ENCODE assay signal across 19 cellular contexts in the genomic region with DNA sequence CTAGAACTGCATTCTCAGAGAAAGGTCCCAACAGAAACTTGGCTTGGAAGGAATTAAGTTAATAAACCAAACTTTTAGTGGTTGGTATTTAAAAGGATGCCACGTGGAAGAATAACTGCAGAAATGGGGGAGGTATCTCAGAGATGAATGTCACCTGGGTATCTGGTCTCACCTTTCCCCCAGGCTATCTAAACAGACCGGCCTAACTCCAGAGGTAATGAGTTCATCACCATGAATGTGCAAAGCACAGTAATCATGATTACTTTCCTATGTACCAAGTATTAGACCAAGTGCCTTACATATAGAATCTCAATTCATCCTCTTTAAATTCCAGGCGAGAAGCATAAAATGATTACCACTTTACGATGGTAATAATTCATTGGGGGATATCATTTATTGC.
A peak's percentile ranks its signal among the peaks of the same experiment; 100 is the strongest.
DNase-seq lines count a peak whose midpoint lies in the region; ATAC-seq, FAIRE-seq and TF ChIP-seq lines count a peak whose summit lies in the region.
"Had no signal": no experiment of that assay in that cellular context is flagged by ENCODE, and none has a peak within 500 bp of the region (broad histone marks: within the 10 kb centered on the region; RNA-seq: fewer than 3 reads in every experiment).

No MANE protein-coding gene starts in this region.

- H3K27ac ChIP-seq in RWPE2 (ENCODE audit: poor library complexity, severe bottlenecking) (peak overlapping the region; percentile 89), endothelial cell of umbilical vein (ENCODE audit: insufficient read depth, low read depth, low read length) (peak overlapping the region; percentile 84)
- H3K27ac ChIP-seq: A549, PC-9 had no signal

- H3K9ac ChIP-seq in endothelial cell of umbilical vein (replicated peaks; ENCODE audit: extremely low read depth, insufficient read depth, low read length) = no peak overlapping the region

- peak; percentile 28; the same call in 2 of the 3 replicates for ATAC-seq in RWPE2 (ENCODE audit: low read depth)
- ATAC-seq: A549, HCT116 had no signal

- no peak overlapping the region for H3K4me3 ChIP-seq in RWPE2 (ENCODE audit: severe bottlenecking)
- no peak overlapping the region for H3K4me3 ChIP-seq in endothelial cell of umbilical vein (replicated peaks in 1 of 3; ENCODE audit: insufficient read depth in 1 of 3, low read depth in 1 of 3, low read length in 3 of 3)
- H3K4me3 ChIP-seq: A549, PC-9 had no signal

- POLR2A ChIA-PET in endothelial cell of umbilical vein (lab: Charles Lee) = interaction anchor here (1.4 kb wide), 1 partner anchor 28 kb away, joined by 5 read pairs; no protein-coding TSS in a partner anchor

- H3K79me2 ChIP-seq in endothelial cell of umbilical vein (ENCODE audit: control insufficient read depth, insufficient read depth, low read length) = no peaks in the 10 kb centered on the region

- peak overlapping the region; percentile 79 for H3K27ac Mint-ChIP-seq in HFFc6
- peak overlapping the region; percentile 49 to 91 (median 84) for H3K27ac Mint-ChIP-seq in nephron

- H2AFZ ChIP-seq in endothelial cell of umbilical vein (ENCODE audit: low read depth, low read length) = no peak overlapping the region
- H2AFZ ChIP-seq: PC-9 had no signal

- DNase-seq in HFFc6 = no peak
- DNase-seq in RWPE2 (ENCODE audit: low spot score) = no peak
- DNase-seq in endothelial cell of umbilical vein (ENCODE audit: low read depth, low spot score) = peak; percentile 16
- no peak for DNase-seq in cerebellum (ENCODE audit: low spot score)
- DNase-seq in effector CD8-positive, alpha-beta T cell (lab: John Stamatoyannopoulos, UW) = no peak
- no peak for DNase-seq in NCI-H446 treated with DMSO at 0.1 percent for 48 hours (lab: John Stamatoyannopoulos, UW)
- no peak for DNase-seq in GM12892 (ENCODE audit: insufficient read length)
- DNase-seq: C1 segment of cervical spinal cord, DMS79 treated with DMSO at 0.1 percent for 48 hours, KG1, NCI-H1436, NCI-H2081 treated with DMSO at 0.1 percent for 48 hours, NCI-H510A treated with DMSO at 0.1 percent for 48 hours, NCI-H82, PC-9, Right ventricle myocardium superior had no signal

- intact Hi-C loops in endothelial cell of umbilical vein (cut with micrococcal nuclease) = loop anchor here (5.0 kb wide), 1 partner anchor 573 kb away; no protein-coding TSS in a partner anchor

- no peaks in the 10 kb centered on the region for H4K20me1 ChIP-seq in endothelial cell of umbilical vein (replicated peaks; ENCODE audit: control insufficient read depth, extremely low read depth, insufficient read depth, low read length)

- no peak overlapping the region for H3K4me2 ChIP-seq in endothelial cell of umbilical vein (ENCODE audit: insufficient read depth, low read length)
- H3K4me2 ChIP-seq: PC-9 had no signal

- H3K4me1 Mint-ChIP-seq in HFFc6 (ENCODE audit: low read depth) (peaks cover 97% of the 10 kb centered on the region), nephron (peaks cover 60% of the 10 kb centered on the region)

- CTCF ChIA-PET in endothelial cell of umbilical vein (lab: Charles Lee) = interaction anchor here (1.0 to 2.6 kb wide), 3 partner anchors 27 to 206 kb away, joined by 4 to 10 read pairs (median 9); no protein-coding TSS in a partner anchor

- TF ChIP-seq CTCF in HFFc6 (IDR thresholded peaks at IDR 0.05) (no peak), RWPE2 (IDR thresholded peaks at IDR 0.05; ENCODE audit: poor library complexity, severe bottlenecking) (no peak), endothelial cell of umbilical vein (IDR thresholded peaks at IDR 0.05; ENCODE audit: extremely low read depth in 1 of 2, insufficient read depth in 1 of 2, low read depth in 1 of 2, low read length in 2 of 2) (no peak), nephron (IDR thresholded peaks at IDR 0.05; ENCODE audit: unreplicated experiment in 3 of 3) (no peak)

- no peaks in the 10 kb centered on the region for H3K9me1 ChIP-seq in endothelial cell of umbilical vein (replicated peaks; ENCODE audit: control insufficient read depth, extremely low read depth, insufficient read depth, low read length)

- TF ChIP-seq POLR2A in endothelial cell of umbilical vein (IDR thresholded peaks at IDR 0.05; ENCODE audit: low read depth, low read length) (no peak), GM12892 (IDR thresholded peaks at IDR 0.05; ENCODE audit: low read depth, low read length) (no peak)

- no TSS peak for BruUV-seq in endothelial cell of umbilical vein (replicated peaks; lab: Mats Ljungman, UMichigan)

- H3K36me3 ChIP-seq in RWPE2 (ENCODE audit: low read depth) (no peaks in the 10 kb centered on the region), endothelial cell of umbilical vein (ENCODE audit: control insufficient read depth in 2 of 2, extremely low read depth in 1 of 2, insufficient read depth in 2 of 2, low read length in 2 of 2) (no peaks in the 10 kb centered on the region)

- H3K9me3 Mint-ChIP-seq in HFFc6 = no peaks in the 10 kb centered on the region
- peaks cover 16% of the 10 kb centered on the region for H3K9me3 Mint-ChIP-seq in nephron

- peaks cover 44% of the 10 kb centered on the region for H3K36me3 Mint-ChIP-seq in HFFc6 (ENCODE audit: low read depth)
- H3K36me3 Mint-ChIP-seq in nephron (ENCODE audit: low read depth) = peaks cover 10% of the 10 kb centered on the region

- H3K4me1 ChIP-seq in RWPE2 (ENCODE audit: insufficient read depth, poor library complexity, severe bottlenecking) (peaks cover 33% of the 10 kb centered on the region), endothelial cell of umbilical vein (ENCODE audit: control insufficient read depth, extremely low read depth, insufficient read depth, low read length) (peaks cover 36% of the 10 kb centered on the region)

- H3K27me3 ChIP-seq in RWPE2 (ENCODE audit: insufficient read depth, poor library complexity, severe bottlenecking) (no peaks in the 10 kb centered on the region), endothelial cell of umbilical vein (ENCODE audit: control insufficient read depth in 2 of 2, insufficient read depth in 2 of 2, low read length in 2 of 2) (no peaks in the 10 kb centered on the region)

- H3K4me3 Mint-ChIP-seq in HFFc6 (no peak overlapping the region; the same call in 1 of the 2 replicates), nephron (no peak overlapping the region)

- dilution Hi-C loops in endothelial cell of umbilical vein (cut with MboI; ENCODE audit: extremely low pct_ligation_motif_present, low sequenced_read_pairs) = no loop called here

- H3K9me3 ChIP-seq in RWPE2 (ENCODE audit: severe bottlenecking) (no peaks in the 10 kb centered on the region), endothelial cell of umbilical vein (replicated peaks; ENCODE audit: control insufficient read depth, insufficient read depth, low read length) (no peaks in the 10 kb centered on the region)
- H3K9me3 ChIP-seq: A549 had no signal

- H3K27me3 Mint-ChIP-seq in HFFc6 (ENCODE audit: insufficient read depth) = no peaks in the 10 kb centered on the region
- H3K27me3 Mint-ChIP-seq in nephron (ENCODE audit: low read depth) = no peaks in the 10 kb centered on the region

- FAIRE-seq in endothelial cell of umbilical vein (lab: Jason Lieb, UNC) (no peak), GM12892 (lab: Jason Lieb, UNC) (no peak)
- FAIRE-seq: A549 had no signal

TF ChIP-seq in endothelial cell of umbilical vein, 7 proteins besides CTCF, POLR2A, EP300 and RAD21:
- TF ChIP-seq MYC (IDR thresholded peaks at IDR 0.05; ENCODE audit: low read depth, low read length) (no peak), GATA2 (IDR thresholded peaks at IDR 0.05; ENCODE audit: insufficient read depth, insufficient read length, low read depth, low read length) (no peak), EZH2 (IDR thresholded peaks at IDR 0.05; ENCODE audit: borderline replicate concordance, low read depth, low read length, severe bottlenecking) (no peak), POLR2AphosphoS5 (IDR thresholded peaks at IDR 0.05; ENCODE audit: insufficient read depth, low read depth, low read length) (no peak), JUN (IDR thresholded peaks at IDR 0.05; ENCODE audit: borderline replicate concordance, insufficient read depth, insufficient read length, low read depth) (no peak), FOS (IDR thresholded peaks at IDR 0.05; ENCODE audit: borderline replicate concordance, insufficient read depth, low read length) (no peak)
- TF ChIP-seq, protein P1, sequence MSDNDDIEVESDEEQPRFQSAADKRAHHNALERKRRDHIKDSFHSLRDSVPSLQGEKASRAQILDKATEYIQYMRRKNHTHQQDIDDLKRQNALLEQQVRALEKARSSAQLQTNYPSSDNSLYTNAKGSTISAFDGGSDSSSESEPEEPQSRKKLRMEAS (IDR thresholded peaks at IDR 0.05; ENCODE audit: insufficient read depth, insufficient read length) = no peak
